ENCODE assay signal across 8 cellular contexts in genomic region chr11:64245797-64246623, GRCh38. TPM values are rescaled to one million over a fixed set of nuclear protein-coding genes. Genes with fewer than 3 reads are reported as not detected.
DNase-seq lines count a peak whose midpoint lies in the region; ATAC-seq and TF ChIP-seq lines count a peak whose summit lies in the region.

No MANE protein-coding gene starts in this region.

- H3K9me2 ChIP-seq in SK-N-SH = no peaks in the 10 kb centered on the region

- no peaks in the 10 kb centered on the region for H3K9me3 ChIP-seq in SK-N-SH
- no peaks in the 10 kb centered on the region for H3K9me3 ChIP-seq in right cardiac atrium (ENCODE audit: control insufficient read depth, low read length)
- no peaks in the 10 kb centered on the region for H3K9me3 ChIP-seq in sigmoid colon

- peak; percentile 59 for DNase-seq in AG09309 (ENCODE audit: low read depth)
- DNase-seq in HK-2 (ENCODE audit: unreplicated experiment) = peak; percentile 82
- DNase-seq in SK-N-SH = peak; percentile 58
- peak; percentile 66 for DNase-seq in activated naive CD8-positive, alpha-beta T cell treated with anti-CD3 and anti-CD28 coated beads, Interleukin-2, amount 10 ng/mL, durations not matched to agents 7 days and 5 days
- DNase-seq in right cardiac atrium = peak; percentile 82 to 90 (median 88)
- DNase-seq in sigmoid colon = peak; percentile 86
- DNase-seq in iPS-NIHi11 (ENCODE audit: low spot score) = no peak

- peaks cover 48% of the 10 kb centered on the region for H3K79me2 ChIP-seq in SK-N-SH (ENCODE audit: insufficient read depth)

- no peak for ATAC-seq in activated naive CD8-positive, alpha-beta T cell treated with anti-CD3 and anti-CD28 coated beads, Interleukin-2, amount 10 ng/mL, durations not matched to agents 7 days and 5 days (ENCODE audit: low read depth)
- peak in 1 of 2 donors; percentile 1 for ATAC-seq in right cardiac atrium
- ATAC-seq in GM21619 (IDR thresholded peaks at IDR 0.05; ENCODE audit: unreplicated experiment) = no peak

- H3K27me3 ChIP-seq in SK-N-SH (ENCODE audit: insufficient read depth) (no peaks in the 10 kb centered on the region), right cardiac atrium (ENCODE audit: control insufficient read depth, insufficient read depth) (no peaks in the 10 kb centered on the region), sigmoid colon (no peaks in the 10 kb centered on the region)

- H3K9ac ChIP-seq in SK-N-SH = peak overlapping the region; percentile 72

- H3K27ac Mint-ChIP-seq in activated naive CD8-positive, alpha-beta T cell treated with anti-CD3 and anti-CD28 coated beads, Interleukin-2, amount 10 ng/mL, durations not matched to agents 7 days and 5 days = peak overlapping the region; percentile 90

- H3K9me3 Mint-ChIP-seq in activated naive CD8-positive, alpha-beta T cell treated with anti-CD3 and anti-CD28 coated beads, Interleukin-2, amount 10 ng/mL, durations not matched to agents 7 days and 5 days = no peaks in the 10 kb centered on the region

- H3K4me3 ChIP-seq in AG09309 (ENCODE audit: control insufficient read depth, low read depth, low read length) = peak overlapping the region; percentile 95
- peak overlapping the region; percentile 75 to 98 for H3K4me3 ChIP-seq in SK-N-SH (ENCODE audit: low read depth in 2 of 2, low read length in 1 of 2)
- peak overlapping the region; percentile 49 for H3K4me3 ChIP-seq in right cardiac atrium (ENCODE audit: low read length)
- peak overlapping the region; percentile 53 to 64 (median 56) for H3K4me3 ChIP-seq in sigmoid colon

- TF ChIP-seq RAD21 in SK-N-SH (IDR thresholded peaks at IDR 0.05; ENCODE audit: low read length) = no peak

- CTCF ChIA-PET in SK-N-SH (lab: Yijun Ruan, JAX) = interaction anchor here (1.0 to 3.4 kb wide), 6 partner anchors 13 to 1084 kb away, joined by 3 to 20 read pairs (median 8); partner anchors contain the start of genes DNAJC4 and ESRRA

- TF ChIP-seq CTCF in AG09309 (IDR thresholded peaks at IDR 0.05; ENCODE audit: control insufficient read depth, insufficient read depth, low read depth, low read length, missing control alignments) (no peak), SK-N-SH (IDR thresholded peaks at IDR 0.05) (no peak), sigmoid colon (IDR thresholded peaks at IDR 0.05) (no peak)

- peaks cover 5% of the 10 kb centered on the region for H3K36me3 Mint-ChIP-seq in activated naive CD8-positive, alpha-beta T cell treated with anti-CD3 and anti-CD28 coated beads, Interleukin-2, amount 10 ng/mL, durations not matched to agents 7 days and 5 days

- peaks cover 9 to 44% of the 10 kb centered on the region in 2 experiments; a peak in 2 of 4 replicates for H3K4me1 ChIP-seq in SK-N-SH (ENCODE audit: control insufficient read depth in 1 of 2, insufficient read depth in 2 of 2, low read depth in 1 of 2, low read length in 1 of 2)
- peaks cover 4% of the 10 kb centered on the region for H3K4me1 ChIP-seq in right cardiac atrium (ENCODE audit: control insufficient read depth, insufficient read depth, low read length)
- H3K4me1 ChIP-seq in sigmoid colon = peaks cover 0 to 66% (median 43%) of the 10 kb centered on the region in 4 donors

- peak overlapping the region; percentile 93 for H3K4me3 Mint-ChIP-seq in activated naive CD8-positive, alpha-beta T cell treated with anti-CD3 and anti-CD28 coated beads, Interleukin-2, amount 10 ng/mL, durations not matched to agents 7 days and 5 days

- peak overlapping the region; percentile 63 to 89 for H3K27ac ChIP-seq in SK-N-SH (ENCODE audit: low read depth in 2 of 2, low read length in 1 of 2)
- H3K27ac ChIP-seq in right cardiac atrium (ENCODE audit: low read length) = peak overlapping the region; percentile 65
- H3K27ac ChIP-seq in sigmoid colon = peak overlapping the region; percentile 83 to 96 (median 90)

- H3K36me3 ChIP-seq in SK-N-SH (replicated peaks in 1 of 2; ENCODE audit: control insufficient read depth in 1 of 2, insufficient read depth in 2 of 2, low read length in 1 of 2) (peaks cover 10 to 14% of the 10 kb centered on the region in 2 experiments), sigmoid colon (peaks cover 0 to 9% (median 4%) of the 10 kb centered on the region in 4 donors)

- no peaks in the 10 kb centered on the region for H4K20me1 ChIP-seq in SK-N-SH (ENCODE audit: insufficient read depth)

- POLR2A ChIA-PET in SK-N-SH (lab: Yijun Ruan, JAX) = interaction anchor here (1.0 to 12.4 kb wide), 9 partner anchors 15 to 65 kb away, joined by 3 to 112 read pairs (median 3); partner anchors contain the start of gene ESRRA
- POLR2A ChIA-PET in activated naive CD8-positive, alpha-beta T cell treated with anti-CD3 and anti-CD28 coated beads, Interleukin-2, amount 10 ng/mL, durations not matched to agents 7 days and 5 days (lab: Charles Lee) = interaction anchor here (0.8 to 7.1 kb wide), 16 partner anchors 11 to 1405 kb away, joined by 3 to 106 read pairs (median 9); partner anchors contain the start of genes BAD, CCDC88B, DNAJC4 and ESRRA

- H3K4me1 Mint-ChIP-seq in activated naive CD8-positive, alpha-beta T cell treated with anti-CD3 and anti-CD28 coated beads, Interleukin-2, amount 10 ng/mL, durations not matched to agents 7 days and 5 days = peaks cover 21% of the 10 kb centered on the region

- intact Hi-C loops in right cardiac atrium (cut with DNase I) (no loop called here), sigmoid colon (cut with DNase I) (loop anchor here (5.0 kb wide), 1 partner anchor 56 kb away; the partner anchor contains the start of gene CATSPERZ)

- TF ChIP-seq POLR2A in sigmoid colon (IDR thresholded peaks at IDR 0.05) = no peak

- no peak overlapping the region for H2AFZ ChIP-seq in SK-N-SH (ENCODE audit: low read depth)

- H3K4me2 ChIP-seq in SK-N-SH = peak overlapping the region; percentile 77

- H3F3A ChIP-seq in SK-N-SH (replicated peaks; ENCODE audit: insufficient read depth) = peaks cover 11% of the 10 kb centered on the region

- H3K27me3 Mint-ChIP-seq in activated naive CD8-positive, alpha-beta T cell treated with anti-CD3 and anti-CD28 coated beads, Interleukin-2, amount 10 ng/mL, durations not matched to agents 7 days and 5 days = peaks cover 2% of the 10 kb centered on the region

- TF ChIP-seq EP300 in SK-N-SH (IDR thresholded peaks at IDR 0.05; ENCODE audit: borderline replicate concordance in 1 of 2, low read depth in 1 of 2, low read length in 1 of 2) (no peak), sigmoid colon (IDR thresholded peaks at IDR 0.05) (no peak)

- 2% methylated on average over 16 of the region's 47 CpGs for WGBS in SK-N-SH (ENCODE audit: low lambda C conversion rate)
- WGBS in right cardiac atrium = 1% methylated on average over 47 of the region's 47 CpGs
- WGBS in sigmoid colon, 2 donors = 1% methylated on average over 47 of the region's 47 CpGs

TF ChIP-seq in SK-N-SH, 30 proteins besides CTCF, POLR2A, EP300 and RAD21 (continues in another document):
- TF ChIP-seq MAX (IDR thresholded peaks at IDR 0.05; ENCODE audit: low read depth) = peak; percentile 55; the same call in 1 of the 2 replicates

RNA-seq across cellular contexts. Expression of gene PPP1R14B, which starts 0.7 kb away (rescaled TPM):
- 373 and 523 TPM in 2 replicates for polyA plus RNA-seq in SK-N-SH (2012; rRNA removed)
- polyA plus RNA-seq in SK-N-SH (2012; cell fraction: cytosol; rRNA removed) = 330 and 374 TPM in 2 replicates
- polyA plus RNA-seq in SK-N-SH (2012; cell fraction: nucleus; rRNA removed) = 234 and 283 TPM in 2 replicates
- 100 to 1,000 TPM; 122 to 124 TPM for total RNA-seq in activated naive CD8-positive, alpha-beta T cell treated with anti-CD3 and anti-CD28 coated beads, Interleukin-2, amount 10 ng/mL, durations not matched to agents 7 days and 5 days
- total RNA-seq in right cardiac atrium = 100 to 1,000 TPM in 2 of 4 donors, 10 to 100 TPM in 2; 75.3 to 146 (median 105) TPM
- polyA plus RNA-seq in right cardiac atrium = 99.9 TPM
- 10 to 100 TPM; 31.8 to 66.6 (median 51.3) TPM for total RNA-seq in sigmoid colon
- 100 to 1,000 TPM in 1 of 3 donors, 10 to 100 TPM in 2; 78.8 to 159 (median 93.7) TPM for polyA plus RNA-seq in sigmoid colon

RNA-seq across cellular contexts. Expression of gene FKBP2, which starts 5.1 kb away (rescaled TPM):
- polyA plus RNA-seq in SK-N-SH (2012; rRNA removed) (84.8 and 127 TPM in 2 replicates), right cardiac atrium (173 TPM), sigmoid colon (100 to 1,000 TPM in 2 of 3 donors, 10 to 100 TPM in 1; 97.3 to 213 (median 116) TPM)
- polyA plus RNA-seq in SK-N-SH (2012; cell fraction: cytosol; rRNA removed) = 87.0 and 100 TPM in 2 replicates
- 96.5 and 148 TPM in 2 replicates for polyA plus RNA-seq in SK-N-SH (2012; cell fraction: nucleus; rRNA removed)
- total RNA-seq in activated naive CD8-positive, alpha-beta T cell treated with anti-CD3 and anti-CD28 coated beads, Interleukin-2, amount 10 ng/mL, durations not matched to agents 7 days and 5 days = 10 to 100 TPM; 27.7 to 28.1 TPM
- total RNA-seq in right cardiac atrium (10 to 100 TPM; 33.5 to 70.3 (median 64.4) TPM), sigmoid colon (10 to 100 TPM; 49.2 to 70.5 (median 51.3) TPM)

RNA-seq across cellular contexts. Expression of gene PLCB3, which starts 5.3 kb away (rescaled TPM):
- polyA plus RNA-seq in SK-N-SH (2012; rRNA removed) (26.8 and 30.4 TPM in 2 replicates), right cardiac atrium (7.9 TPM), sigmoid colon (10 to 100 TPM; 23.4 to 52.8 (median 35.4) TPM)
- 13.3 and 18.8 TPM in 2 replicates for polyA plus RNA-seq in SK-N-SH (2012; cell fraction: cytosol; rRNA removed)
- 75.4 and 83.0 TPM in 2 replicates for polyA plus RNA-seq in SK-N-SH (2012; cell fraction: nucleus; rRNA removed)
- 10 to 100 TPM; 18.6 to 18.9 TPM for total RNA-seq in activated naive CD8-positive, alpha-beta T cell treated with anti-CD3 and anti-CD28 coated beads, Interleukin-2, amount 10 ng/mL, durations not matched to agents 7 days and 5 days
- total RNA-seq in right cardiac atrium (10 to 100 TPM; 10.9 to 14.2 (median 13.7) TPM), sigmoid colon (10 to 100 TPM; 10.6 to 17.7 (median 12.1) TPM)

RNA-seq across cellular contexts. Expression of gene VEGFB, which starts 11.6 kb away (rescaled TPM):
- 16.3 and 29.9 TPM in 2 replicates for polyA plus RNA-seq in SK-N-SH (2012; rRNA removed)
- 31.2 and 40.8 TPM in 2 replicates for polyA plus RNA-seq in SK-N-SH (2012; cell fraction: cytosol; rRNA removed)
- 39.6 and 40.1 TPM in 2 replicates for polyA plus RNA-seq in SK-N-SH (2012; cell fraction: nucleus; rRNA removed)
- 10 to 100 TPM; 93.4 to 98.8 TPM for total RNA-seq in activated naive CD8-positive, alpha-beta T cell treated with anti-CD3 and anti-CD28 coated beads, Interleukin-2, amount 10 ng/mL, durations not matched to agents 7 days and 5 days
- total RNA-seq in right cardiac atrium = 100 to 1,000 TPM; 290 to 377 (median 344) TPM
- polyA plus RNA-seq in right cardiac atrium = 340 TPM
- 100 to 1,000 TPM in 2 of 4 donors, 10 to 100 TPM in 2; 76.7 to 117 (median 98.4) TPM for total RNA-seq in sigmoid colon
- polyA plus RNA-seq in sigmoid colon = 10 to 100 TPM; 23.4 to 94.9 (median 42.6) TPM

RNA-seq across cellular contexts. Expression of gene DNAJC4, which starts 15.7 kb away (rescaled TPM):
- polyA plus RNA-seq in SK-N-SH (2012; rRNA removed) = 46.9 and 52.1 TPM in 2 replicates
- 18.5 and 31.6 TPM in 2 replicates for polyA plus RNA-seq in SK-N-SH (2012; cell fraction: cytosol; rRNA removed)
- 68.2 and 78.5 TPM in 2 replicates for polyA plus RNA-seq in SK-N-SH (2012; cell fraction: nucleus; rRNA removed)
- 10 to 100 TPM; 59.6 to 60.3 TPM for total RNA-seq in activated naive CD8-positive, alpha-beta T cell treated with anti-CD3 and anti-CD28 coated beads, Interleukin-2, amount 10 ng/mL, durations not matched to agents 7 days and 5 days
- total RNA-seq in right cardiac atrium = 10 to 100 TPM; 46.3 to 61.0 (median 49.5) TPM
- 95.7 TPM for polyA plus RNA-seq in right cardiac atrium
- 10 to 100 TPM; 25.7 to 37.1 (median 28.1) TPM for total RNA-seq in sigmoid colon
- 10 to 100 TPM; 27.5 to 68.1 (median 58.3) TPM for polyA plus RNA-seq in sigmoid colon
